In the genomic region with DNA sequence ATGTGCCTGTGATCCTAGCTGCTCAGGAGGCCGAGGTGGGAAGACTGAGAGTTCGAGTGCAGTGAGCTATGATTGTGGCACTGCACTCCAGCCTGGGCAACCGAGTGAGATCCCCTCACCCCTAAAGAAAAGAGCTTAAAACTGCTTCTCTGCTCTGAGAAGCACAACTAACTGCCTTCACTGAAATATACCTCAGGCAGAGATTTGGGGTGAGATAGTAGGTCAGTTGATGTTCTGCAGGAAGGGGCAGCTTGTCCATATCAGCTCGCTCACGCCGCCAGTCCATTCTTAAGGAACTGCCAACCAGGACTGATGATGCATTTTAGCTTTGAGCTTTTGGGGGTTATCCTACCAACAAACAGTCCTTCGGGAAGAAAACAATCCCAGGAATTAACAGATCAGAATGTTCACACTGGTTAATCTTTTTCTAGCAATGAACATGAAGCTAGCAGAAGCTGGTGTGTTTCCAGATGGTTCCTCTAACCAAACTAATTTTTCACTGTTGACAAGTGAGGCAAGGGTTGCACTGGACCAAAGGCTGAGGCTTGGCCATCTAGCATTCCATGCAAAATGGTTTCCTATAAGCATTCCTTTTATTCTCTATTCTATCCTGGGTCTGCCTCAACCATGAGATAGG, we compare ENCODE assay signal across 24 cellular contexts. TPM values are rescaled to one million over a fixed set of nuclear protein-coding genes. Genes with fewer than 3 reads are reported as not detected.
DNase-seq lines count a peak whose midpoint lies in the region; ATAC-seq, FAIRE-seq and TF ChIP-seq lines count a peak whose summit lies in the region.
"Had no signal": no experiment of that assay in that cellular context is flagged by ENCODE, and none has a peak within 500 bp of the region (broad histone marks: within the 10 kb centered on the region; RNA-seq: fewer than 3 reads in every experiment).

No MANE protein-coding gene starts in this region.

- peak overlapping the region in 1 of 2 experiments; percentile 39; a peak in 1 of 4 replicates for H3K9ac ChIP-seq in K562 (ENCODE audit: insufficient read depth in 1 of 2, low read depth in 2 of 2, low read length in 2 of 2)
- H3K9ac ChIP-seq: BLaER1 had no signal

- no peak for TF ChIP-seq RAD21 in K562 (CRISPR knock-in tag; conservative IDR thresholded peaks at IDR 0.05 in 1 of 2, IDR thresholded peaks at IDR 0.05 in 1 of 2)

- H3K4me3 ChIP-seq in K562 (no peak overlapping the region), fibroblast of the aortic adventitia (ENCODE audit: low read depth, low read length) (no peak overlapping the region), spleen (no peak overlapping the region)
- H3K4me3 ChIP-seq: BLaER1, MG63, SJCRH30 had no signal

- intact Hi-C loops in K562 (cut with micrococcal nuclease) = no loop called here
- intact Hi-C loops in spleen (cut with DNase I; ENCODE audit: low total_unique reads) = no loop called here

- no peak for TF ChIP-seq EP300 in K562 (IDR thresholded peaks at IDR 0.05; ENCODE audit: low read length)

- peaks cover 20% of the 10 kb centered on the region for H3K27me3 Mint-ChIP-seq in activated naive CD4-positive, alpha-beta T cell treated with anti-CD3 and anti-CD28 coated beads, Interleukin-2, amount 10 ng/mL, durations not matched to agents 7 days and 5 days

- no peaks in the 10 kb centered on the region for H3K36me3 ChIP-seq in K562 (ENCODE audit: control insufficient read depth, insufficient read depth, low read length)
- H3K36me3 ChIP-seq in spleen = no peaks in the 10 kb centered on the region
- H3K36me3 ChIP-seq: BLaER1, MG63, SJCRH30 had no signal

- 1% methylated on average over 7 of the region's 7 CpGs for WGBS in K562 (ENCODE audit: insufficient coverage, low coverage, missing lambda C conversion rate)
- 77 to 88% (median 82%) methylated on average over 7 of the region's 7 CpGs for WGBS in spleen, 5 donors

- POLR2A ChIA-PET in K562 (lab: Yijun Ruan, JAX) = interaction anchor here (0.7 to 3.4 kb wide), 9 partner anchors 9 to 333 kb away, joined by 3 to 14 read pairs (median 5); no protein-coding TSS in a partner anchor

- no peak overlapping the region for H3K4me2 ChIP-seq in K562 (ENCODE audit: insufficient read depth, low read length)
- H3K4me2 ChIP-seq: BLaER1 had no signal

- in situ Hi-C loops in K562 (cut with MboI) = loop anchor here (25.0 kb wide), 1 partner anchor 901 kb away; no protein-coding TSS in a partner anchor

- peaks cover 3% of the 10 kb centered on the region for H3K9me1 ChIP-seq in K562 (ENCODE audit: control insufficient read depth, insufficient read depth, low read length)

- no peaks in the 10 kb centered on the region for H3K4me1 Mint-ChIP-seq in activated naive CD4-positive, alpha-beta T cell treated with anti-CD3 and anti-CD28 coated beads, Interleukin-2, amount 10 ng/mL, durations not matched to agents 7 days and 5 days
- H3K4me1 Mint-ChIP-seq: CD4-positive, CD25-positive, alpha-beta regulatory T cell had no signal

- CTCF ChIA-PET in activated naive CD4-positive, alpha-beta T cell treated with anti-CD3 and anti-CD28 coated beads, Interleukin-2, amount 10 ng/mL, durations not matched to agents 7 days and 5 days (lab: Charles Lee) = interaction anchor here (0.8 to 2.0 kb wide), 3 partner anchors 9 to 216 kb away, joined by 3 to 7 read pairs (median 3); no protein-coding TSS in a partner anchor
- CTCF ChIA-PET in K562 (lab: Yijun Ruan, JAX; ENCODE audit: low intra/inter-chr PET ratio) = no interaction called here

- H3K27me3 ChIP-seq in K562 (ENCODE audit: control insufficient read depth in 2 of 2, insufficient read depth in 2 of 2, low read length in 2 of 2) (peaks cover 47 to 76% of the 10 kb centered on the region in 2 experiments), spleen (replicated peaks in 1 of 7) (peaks cover 0 to 63% (median 23%) of the 10 kb centered on the region in 7 donors)
- H3K27me3 ChIP-seq: BLaER1, MG63, SJCRH30 had no signal

- no TSS peak for BruUV-seq in K562 (replicated peaks; lab: Mats Ljungman, UMichigan)

- no peak for TF ChIP-seq CTCF in K562 (IDR thresholded peaks at IDR 0.05 in 2 of 3, conservative IDR thresholded peaks at IDR 0.05 in 1 of 3; ENCODE audit: insufficient read depth in 2 of 3, low read depth in 1 of 3, low read length in 3 of 3)
- no peak for TF ChIP-seq CTCF in fibroblast of the aortic adventitia (IDR thresholded peaks at IDR 0.05; ENCODE audit: insufficient read depth, low read length)
- no peak for TF ChIP-seq CTCF in spleen (IDR thresholded peaks at IDR 0.05 in 8 of 11, conservative IDR thresholded peaks at IDR 0.05 in 3 of 11)

- H3K9me3 Mint-ChIP-seq in activated naive CD4-positive, alpha-beta T cell treated with anti-CD3 and anti-CD28 coated beads, Interleukin-2, amount 10 ng/mL, durations not matched to agents 7 days and 5 days = no peaks in the 10 kb centered on the region
- H3K9me3 Mint-ChIP-seq in activated naive CD4-positive, alpha-beta T cell treated with anti-CD3 and anti-CD28 coated beads, Interleukin-2, amount 50 U/mL, for 72 hours = no peaks in the 10 kb centered on the region

- no peaks in the 10 kb centered on the region for H3K79me2 ChIP-seq in K562 (ENCODE audit: control insufficient read depth, insufficient read depth, low read length)

- no peaks in the 10 kb centered on the region for H3K9me3 ChIP-seq in K562 (replicated peaks; ENCODE audit: control insufficient read depth, insufficient read depth, low read depth, low read length)
- no peaks in the 10 kb centered on the region for H3K9me3 ChIP-seq in spleen
- H3K9me3 ChIP-seq: BLaER1, MG63, SJCRH30 had no signal

- no peak for ATAC-seq in activated naive CD4-positive, alpha-beta T cell treated with anti-CD3 and anti-CD28 coated beads, Interleukin-2, amount 50 U/mL, for 72 hours
- ATAC-seq in K562 (0 out of 3 replicates have a peak, but pooled peaks have one; percentile 8), HG03378 (IDR thresholded peaks at IDR 0.05; ENCODE audit: unreplicated experiment) (no peak)
- ATAC-seq: PC-3, SK-N-SH treated with all-trans-retinoic acid at 6 μM for 48 hours had no signal

- H3K4me1 ChIP-seq in K562 (replicated peaks in 1 of 2; ENCODE audit: control insufficient read depth in 2 of 2, insufficient read depth in 2 of 2, low read length in 2 of 2) = peaks cover 0 to 33% of the 10 kb centered on the region in 2 experiments; a peak in 1 of 5 replicates
- no peaks in the 10 kb centered on the region for H3K4me1 ChIP-seq in spleen

- no peak overlapping the region for H2AFZ ChIP-seq in K562 (ENCODE audit: low read depth, low read length)

- H3K36me3 Mint-ChIP-seq in activated naive CD4-positive, alpha-beta T cell treated with anti-CD3 and anti-CD28 coated beads, Interleukin-2, amount 10 ng/mL, durations not matched to agents 7 days and 5 days = no peaks in the 10 kb centered on the region
- H3K36me3 Mint-ChIP-seq in activated naive CD4-positive, alpha-beta T cell treated with anti-CD3 and anti-CD28 coated beads, Interleukin-2, amount 50 U/mL, for 72 hours = no peaks in the 10 kb centered on the region
- H3K36me3 Mint-ChIP-seq: CD4-positive, CD25-positive, alpha-beta regulatory T cell had no signal

- no peak for TF ChIP-seq POLR2A in K562 (conservative IDR thresholded peaks at IDR 0.05)
- no peak for TF ChIP-seq POLR2A in spleen (IDR thresholded peaks at IDR 0.05)

- H3K27ac ChIP-seq in K562 (ENCODE audit: extremely low read depth, low read depth, low read length) = no peak overlapping the region
- H3K27ac ChIP-seq in spleen = no peak overlapping the region
- H3K27ac ChIP-seq: BLaER1, SJCRH30 had no signal

- no peak overlapping the region for H3K4me3 Mint-ChIP-seq in activated naive CD4-positive, alpha-beta T cell treated with anti-CD3 and anti-CD28 coated beads, Interleukin-2, amount 10 ng/mL, durations not matched to agents 7 days and 5 days
- H3K4me3 Mint-ChIP-seq: CD4-positive, CD25-positive, alpha-beta regulatory T cell had no signal

- no peak overlapping the region for H3K27ac Mint-ChIP-seq in activated naive CD4-positive, alpha-beta T cell treated with anti-CD3 and anti-CD28 coated beads, Interleukin-2, amount 10 ng/mL, durations not matched to agents 7 days and 5 days
- no peak overlapping the region for H3K27ac Mint-ChIP-seq in activated naive CD4-positive, alpha-beta T cell treated with anti-CD3 and anti-CD28 coated beads, Interleukin-2, amount 50 U/mL, for 72 hours
- H3K27ac Mint-ChIP-seq: CD4-positive, CD25-positive, alpha-beta regulatory T cell had no signal

- FAIRE-seq in K562 (lab: Jason Lieb, UNC) = peak; percentile 79
- FAIRE-seq: GM18507, H54 had no signal

- H4K20me1 ChIP-seq in K562 (replicated peaks; ENCODE audit: control insufficient read depth, insufficient read depth, low read length) = no peaks in the 10 kb centered on the region; the same call in 1 of the 2 replicates
- H4K20me1 ChIP-seq: BLaER1 had no signal

- DNase-seq in activated naive CD4-positive, alpha-beta T cell treated with anti-CD3 and anti-CD28 coated beads, Interleukin-2, amount 10 ng/mL, durations not matched to agents 7 days and 5 days = peak; percentile 9
- DNase-seq in activated naive CD4-positive, alpha-beta T cell treated with anti-CD3 and anti-CD28 coated beads, Interleukin-2, amount 50 U/mL, for 72 hours (ENCODE audit: low spot score in 2 of 2) = no peak
- no peak for DNase-seq in K562 (ENCODE audit: extremely low read depth in 1 of 4, low spot score in 3 of 4)
- DNase-seq in fibroblast of the aortic adventitia (ENCODE audit: low read depth) = peak; percentile 51
- DNase-seq in spleen = peak; percentile 31
- DNase-seq in SIG-M5 treated with dmso at 0.1 percent for 504 hours (lab: John Stamatoyannopoulos, UW; ENCODE audit: unreplicated experiment) = no peak
- no peak for DNase-seq in NCI-H1930 (lab: John Stamatoyannopoulos, UW)
- DNase-seq: 8988T; CD4-positive, CD25-positive, alpha-beta regulatory T cell; KG1; MG63; NCI-H1105 treated with DMSO at 0.1 percent for 48 hours; NCI-H2029 treated with DMSO at 0.1 percent for 48 hours; NCI-H226; NCI-H524; NCI-H82; NK-92 treated with Interleukin-12 subunit alpha and Interleukin-12 subunit beta, amount 100 ng/mL, for 24 hours; PC-3; SJCRH30 had no signal

RNA-seq across cellular contexts. Expression of a gene that starts 31.6 kb away (rescaled TPM):
- not detected for total RNA-seq in activated naive CD4-positive, alpha-beta T cell treated with anti-CD3 and anti-CD28 coated beads, Interleukin-2, amount 50 U/mL, for 72 hours
- total RNA-seq in K562 (2011; cell fraction: chromatin; rRNA removed; ENCODE audit: low replicate concordance) = 0.12 TPM in 1 of 2 replicates, not detected in the other
- total RNA-seq in K562 (2011; cell fraction: nucleolus; rRNA removed) = not detected in 2 replicates
- total RNA-seq in K562 (2011; cell fraction: nucleoplasm; rRNA removed) = 0.15 TPM in 1 of 2 replicates, not detected in the other
- total RNA-seq in K562 (2014; rRNA removed) = not detected in 2 replicates
- 0.03 and 0.04 TPM in 2 replicates for total RNA-seq in K562 (2014; rRNA removed; fragmentation: Illumina TruSeq; extraction: Trizol)
- not detected in 2 replicates for total RNA-seq in K562 (2015; rRNA removed; fragmentation: Illumina TruSeq; extraction: Trizol)
- total RNA-seq in K562 (2021) = not detected in 2 replicates
- polyA plus RNA-seq in K562 (2011; rRNA removed) = 0.01 and 0.03 TPM in 2 replicates
- 0.01 TPM in 2 replicates for polyA plus RNA-seq in K562 (2011; cell fraction: cytosol; rRNA removed)
- polyA plus RNA-seq in K562 (2011; cell fraction: nucleus; rRNA removed) = 0.01 and 0.04 TPM in 2 replicates
- polyA plus RNA-seq in K562 (2012) = 1.1 and 1.6 TPM in 2 replicates
- polyA plus RNA-seq in K562 (2014; fragmentation: Illumina TruSeq; extraction: Trizol) = not detected in 2 replicates
- under 1 TPM; 0.10 to 0.11 TPM for polyA plus RNA-seq in K562 (2014; fragmentation: Nextera tagmentation; extraction: Ambion mirVana)
- polyA plus RNA-seq in K562 (2014; rRNA removed) = not detected in 2 replicates
- polyA minus RNA-seq in K562 (2011; rRNA and poly(A)+ RNA removed) = not detected in 2 replicates
- not detected in 2 replicates for polyA minus RNA-seq in K562 (2011; cell fraction: cytosol; rRNA and poly(A)+ RNA removed)
- 0.11 TPM in 1 of 2 replicates, not detected in the other for polyA minus RNA-seq in K562 (2011; cell fraction: nucleus; rRNA and poly(A)+ RNA removed)
- under 0.01 and 0.16 TPM in 2 replicates for total RNA-seq in fibroblast of the aortic adventitia (ENCODE audit: low replicate concordance)
- 1 to 10 TPM in 1 of 7 donors, under 1 TPM in 1, not detected in 5; 0.68 to 2.0 TPM for total RNA-seq in spleen
- under 1 TPM; 0.02 to 0.03 (median 0.02) TPM for polyA plus RNA-seq in spleen
- total RNA-seq: CD4-positive, CD25-positive, alpha-beta regulatory T cell had no signal

Comparison
In these comparisons a context has a peak if more than half of its experiments do, and no peak if none do; other contexts are left out.
1. DNase-seq: peak in activated naive CD4-positive, alpha-beta T cell treated with anti-CD3 and anti-CD28 coated beads, Interleukin-2, amount 10 ng/mL, durations not matched to agents 7 days and 5 days (single experiment), fibroblast of the aortic adventitia (single experiment) and spleen (single experiment); none in activated naive CD4-positive, alpha-beta T cell treated with anti-CD3 and anti-CD28 coated beads, Interleukin-2, amount 50 U/mL, for 72 hours (0 of 2), K562 (0 of 4), SIG-M5 treated with dmso at 0.1 percent for 504 hours (single experiment) and NCI-H1930 (0 of 2).